In genomic region chr2:8475349-8476045, GRCh38 we compare ENCODE assay signal across 8 cellular contexts.
A peak's percentile ranks its signal among the peaks of the same experiment; 100 is the strongest.
DNase-seq lines count a peak whose midpoint lies in the region; ATAC-seq and TF ChIP-seq lines count a peak whose summit lies in the region.

No MANE protein-coding gene starts in this region.

- H3K27me3 Mint-ChIP-seq in activated T-cell treated with anti-CD3 and anti-CD28 coated beads, Interleukin-2, amount 50 U/mL, for 72 hours (ENCODE audit: low read depth), result no peaks in the 10 kb centered on the region

- ATAC-seq in activated T-cell treated with anti-CD3 and anti-CD28 coated beads, Interleukin-2, amount 50 U/mL, for 72 hours (replicated peaks in 1 of 2), result peak; percentile 79 to 85

- DNase-seq in NCI-H1436 (lab: John Stamatoyannopoulos, UW) (peak; percentile 25), NCI-H1436 treated with DMSO at 0.1 percent for 48 hours (lab: John Stamatoyannopoulos, UW) (no peak), HL-60 (ENCODE audit: low read depth in 1 of 2, low spot score in 1 of 2) (peak in 1 of 2 experiments; percentile 41), KBM-7 (no peak), epidermal melanocyte (ENCODE audit: insufficient read length, low spot score) (no peak), GDM1 (lab: John Stamatoyannopoulos, UW) (no peak)
- DNase-seq in activated T-cell treated with anti-CD3 and anti-CD28 coated beads, Interleukin-2, amount 50 U/mL, for 72 hours, result peak; percentile 50 to 55
- peak; percentile 65 for DNase-seq in stimulated activated CD4-positive, alpha-beta T cell treated with anti-CD3 and anti-CD28 coated beads, Interleukin-15, amount 100 ng/mL, for 24 hours

- in situ Hi-C loops in KBM-7 (cut with MboI; ENCODE audit: low pct_unique_long_range_greater_than_20kb, low sequenced_read_pairs), result no loop called here

- H3K27ac ChIP-seq in HL-60 (replicated peaks), result peak overlapping the region; percentile 64

- H3K4me3 ChIP-seq in HL-60 (replicated peaks; ENCODE audit: insufficient read depth, low read length), result no peak overlapping the region

- peak overlapping the region; percentile 52 to 53 for H3K4me3 Mint-ChIP-seq in activated T-cell treated with anti-CD3 and anti-CD28 coated beads, Interleukin-2, amount 50 U/mL, for 72 hours

- H3K9me3 Mint-ChIP-seq in activated T-cell treated with anti-CD3 and anti-CD28 coated beads, Interleukin-2, amount 50 U/mL, for 72 hours, result peaks cover 0 to 1% of the 10 kb centered on the region in 2 donors

- no peaks in the 10 kb centered on the region for H3K27me3 ChIP-seq in HL-60 (ENCODE audit: insufficient read depth, poor library complexity, severe bottlenecking)

- no peaks in the 10 kb centered on the region for H3K36me3 Mint-ChIP-seq in activated T-cell treated with anti-CD3 and anti-CD28 coated beads, Interleukin-2, amount 50 U/mL, for 72 hours (ENCODE audit: insufficient read depth in 2 of 2)

- H3K4me1 Mint-ChIP-seq in activated T-cell treated with anti-CD3 and anti-CD28 coated beads, Interleukin-2, amount 50 U/mL, for 72 hours (ENCODE audit: low read depth), result peaks cover 84% of the 10 kb centered on the region

- H3K27ac Mint-ChIP-seq in activated T-cell treated with anti-CD3 and anti-CD28 coated beads, Interleukin-2, amount 50 U/mL, for 72 hours, result peak overlapping the region; percentile 64

- no peak for TF ChIP-seq CTCF in HL-60 (IDR thresholded peaks at IDR 0.05; ENCODE audit: insufficient read depth, low read length)

Comparison
In these comparisons a context has a peak if more than half of its experiments do, and no peak if none do; other contexts are left out.
1. DNase-seq: peak in NCI-H1436 (single experiment), activated T-cell treated with anti-CD3 and anti-CD28 coated beads, Interleukin-2, amount 50 U/mL, for 72 hours (2 of 2) and stimulated activated CD4-positive, alpha-beta T cell treated with anti-CD3 and anti-CD28 coated beads, Interleukin-15, amount 100 ng/mL, for 24 hours (single experiment); none in NCI-H1436 treated with DMSO at 0.1 percent for 48 hours (single experiment), KBM-7 (single experiment), epidermal melanocyte (single experiment) and GDM1 (single experiment).